ENCODE assay signal across 8 cellular contexts in the genomic region with DNA sequence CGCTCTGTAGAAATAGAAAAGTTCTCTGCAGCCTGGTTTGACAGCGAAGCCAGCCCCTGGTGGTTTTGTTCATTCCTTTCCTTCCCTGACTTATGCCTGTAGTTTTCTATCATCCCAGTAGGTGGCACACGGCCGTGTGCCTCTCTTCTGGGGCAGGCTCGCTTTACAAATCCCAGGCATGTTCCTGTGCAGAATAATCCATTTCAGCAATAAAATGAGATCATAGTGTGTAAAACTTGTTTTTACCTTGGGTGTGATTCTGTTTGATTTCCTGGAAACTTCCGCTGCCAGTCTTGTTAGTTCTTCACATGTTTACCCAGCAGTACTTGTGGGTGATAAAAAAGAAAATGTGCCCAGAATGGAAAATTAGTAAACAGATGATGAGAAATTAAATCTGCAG. TPM values are rescaled to one million over a fixed set of nuclear protein-coding genes. Genes with fewer than 3 reads are reported as not detected.
DNase-seq lines count a peak whose midpoint lies in the region; ATAC-seq and TF ChIP-seq lines count a peak whose summit lies in the region.

No MANE protein-coding gene starts in this region.

- H3K4me3 ChIP-seq in MM.1S (ENCODE audit: low read length): no peak overlapping the region
- H3K4me3 ChIP-seq in RWPE2 (ENCODE audit: severe bottlenecking): no peak overlapping the region
- H3K4me3 ChIP-seq in cardiac fibroblast (replicated peaks in 1 of 2; ENCODE audit: low read depth in 2 of 2, low read length in 2 of 2): no peak overlapping the region
- no peak overlapping the region for H3K4me3 ChIP-seq in stomach

- peaks cover 20% of the 10 kb centered on the region for H3K4me1 ChIP-seq in MM.1S (ENCODE audit: low read length)
- no peaks in the 10 kb centered on the region for H3K4me1 ChIP-seq in RWPE2 (ENCODE audit: insufficient read depth, poor library complexity, severe bottlenecking)
- H3K4me1 ChIP-seq in stomach: peaks cover 17 to 53% (median 35%) of the 10 kb centered on the region in 4 donors

- TF ChIP-seq EP300 in stomach (IDR thresholded peaks at IDR 0.05): no peak

- H2AFZ ChIP-seq in MM.1S (ENCODE audit: low read length): no peak overlapping the region

- H3K36me3 ChIP-seq in MM.1S (replicated peaks; ENCODE audit: insufficient read depth, low read length) (no peaks in the 10 kb centered on the region), RWPE2 (ENCODE audit: low read depth) (no peaks in the 10 kb centered on the region), stomach (no peaks in the 10 kb centered on the region)

- TF ChIP-seq CTCF in MM.1S (IDR thresholded peaks at IDR 0.05; ENCODE audit: low read length) (peak; percentile 86), RWPE2 (IDR thresholded peaks at IDR 0.05; ENCODE audit: poor library complexity, severe bottlenecking) (peak; percentile 89), cardiac fibroblast (IDR thresholded peaks at IDR 0.05; ENCODE audit: low read depth, low read length) (peak; percentile 85), stomach (IDR thresholded peaks at IDR 0.05) (peak in 5 of 7 experiments; percentile 63 to 69 (median 65))

- H3K4me2 ChIP-seq in MM.1S (ENCODE audit: low read depth, low read length): peak overlapping the region; percentile 31

- in situ Hi-C loops in Caki2 (cut with HindIII; ENCODE audit: low pct_unique_long_range_greater_than_20kb, low sequenced_read_pairs): no loop called here

- H3K9me2 ChIP-seq in MM.1S (replicated peaks; ENCODE audit: insufficient read depth, low read length): no peaks in the 10 kb centered on the region

- no peak for TF ChIP-seq POLR2A in stomach (IDR thresholded peaks at IDR 0.05)

- DNase-seq in Caki2 (ENCODE audit: low read depth) (peak; percentile 53), MM.1S (peak; percentile 66), RWPE2 (ENCODE audit: low spot score) (no peak), cardiac fibroblast (ENCODE audit: low read depth in 2 of 2) (peak; percentile 76), kidney glomerular epithelial cell (lab: John Stamatoyannopoulos, UW) (peak; percentile 67), stomach (peak; percentile 45)

- intact Hi-C loops in stomach (cut with DNase I; ENCODE audit: low total_unique reads): loop anchor here (5.0 kb wide), 1 partner anchor 207 kb away; no protein-coding TSS in a partner anchor

- H3K79me2 ChIP-seq in MM.1S (ENCODE audit: low read length): no peaks in the 10 kb centered on the region

- ATAC-seq in GM21381 (IDR thresholded peaks at IDR 0.05; ENCODE audit: unreplicated experiment) (peak; percentile 58), RWPE2 (ENCODE audit: low read depth) (peak; percentile 79), HG02763 (IDR thresholded peaks at IDR 0.05; ENCODE audit: unreplicated experiment) (no peak)

- no peak overlapping the region for H3K9ac ChIP-seq in MM.1S (ENCODE audit: low read length)

- 1 to 4% (median 2%) methylated on average over 6 of the region's 6 CpGs for WGBS in stomach, 5 donors

- H3K9me3 ChIP-seq in MM.1S (replicated peaks; ENCODE audit: insufficient read depth, low read length): no peaks in the 10 kb centered on the region
- no peaks in the 10 kb centered on the region for H3K9me3 ChIP-seq in RWPE2 (ENCODE audit: severe bottlenecking)
- H3K9me3 ChIP-seq in stomach: no peaks in the 10 kb centered on the region

- no peaks in the 10 kb centered on the region for H4K20me1 ChIP-seq in MM.1S (ENCODE audit: insufficient read depth, low read length)

- H3K27me3 ChIP-seq in MM.1S (replicated peaks; ENCODE audit: insufficient read depth, low read length) (peaks cover 46% of the 10 kb centered on the region), RWPE2 (ENCODE audit: insufficient read depth, poor library complexity, severe bottlenecking) (peaks cover 54% of the 10 kb centered on the region), stomach (peaks cover 18 to 64% (median 43%) of the 10 kb centered on the region in 3 donors)

- H3F3A ChIP-seq in MM.1S (ENCODE audit: insufficient read depth, low read length): peaks cover 6% of the 10 kb centered on the region; the same call in 1 of the 2 replicates

- H3K27ac ChIP-seq in MM.1S (ENCODE audit: low read length) (no peak overlapping the region), RWPE2 (ENCODE audit: poor library complexity, severe bottlenecking) (no peak overlapping the region), stomach (no peak overlapping the region)

RNA-seq across cellular contexts. Expression of gene INSM1, which starts 7.4 kb away (rescaled TPM):
- total RNA-seq in Caki2 (2014; rRNA removed; shearing (Covaris generic); ENCODE audit: low replicate concordance): not detected in 2 replicates
- 10 to 100 TPM in 1 of 5 donors, 1 to 10 TPM in 1, not detected in 3; 2.0 to 23.2 TPM for total RNA-seq in stomach
- 1 to 10 TPM in 2 of 3 donors, under 1 TPM in 1; 0.48 to 2.1 (median 1.4) TPM for polyA plus RNA-seq in stomach
